15 cellular contexts compared by ENCODE assay signal in genomic region chr17:11178576-11178975, GRCh38.
DNase-seq lines count a peak whose midpoint lies in the region; ATAC-seq, FAIRE-seq and TF ChIP-seq lines count a peak whose summit lies in the region.
"Had no signal": no experiment of that assay in that cellular context is flagged by ENCODE, and none has a peak within 500 bp of the region (broad histone marks: within the 10 kb centered on the region; RNA-seq: fewer than 3 reads in every experiment).

No MANE protein-coding gene starts in this region.

- no peaks in the 10 kb centered on the region for H3F3A ChIP-seq in SK-N-SH (replicated peaks; ENCODE audit: insufficient read depth)

- DNase-seq in SK-N-SH (peak; percentile 50), left kidney (ENCODE audit: low read depth, low spot score) (peak; percentile 28), GM12891 (ENCODE audit: insufficient read length, low spot score) (no peak), NCI-H2081 (lab: John Stamatoyannopoulos, UW) (no peak)
- DNase-seq: CD8-positive, alpha-beta memory T cell; DND-41; GDM1 had no signal

- H3K9ac ChIP-seq in SK-N-SH: no peak overlapping the region

- no peak overlapping the region for H3K4me2 ChIP-seq in SK-N-SH

- no peaks in the 10 kb centered on the region for H3K36me3 ChIP-seq in SK-N-SH (replicated peaks in 1 of 2; ENCODE audit: control insufficient read depth in 1 of 2, insufficient read depth in 2 of 2, low read length in 1 of 2)

- no peaks in the 10 kb centered on the region for H3K9me3 ChIP-seq in SK-N-SH

- H3K4me3 ChIP-seq in SK-N-SH (ENCODE audit: low read depth in 2 of 2, low read length in 1 of 2): no peak overlapping the region

- H3K9me2 ChIP-seq in SK-N-SH: no peaks in the 10 kb centered on the region

- no peak; a peak in 1 of 4 replicates for TF ChIP-seq EP300 in SK-N-SH (IDR thresholded peaks at IDR 0.05; ENCODE audit: borderline replicate concordance in 1 of 2, low read depth in 1 of 2, low read length in 1 of 2)

- CTCF ChIA-PET in SK-N-SH (lab: Yijun Ruan, JAX): interaction anchor here (0.8 kb wide), 1 partner anchor 34 kb away, joined by 3 read pairs; no protein-coding TSS in a partner anchor

- no peak for TF ChIP-seq POLR2A in GM12891 (IDR thresholded peaks at IDR 0.05; ENCODE audit: low read depth, low read length)

- no peaks in the 10 kb centered on the region for H4K20me1 ChIP-seq in SK-N-SH (ENCODE audit: insufficient read depth)

- H3K79me2 ChIP-seq in SK-N-SH (ENCODE audit: insufficient read depth): no peaks in the 10 kb centered on the region

- TF ChIP-seq CTCF in SK-N-SH (IDR thresholded peaks at IDR 0.05): no peak
- no peak for TF ChIP-seq CTCF in VCaP (conservative IDR thresholded peaks at IDR 0.05)

- H3K27ac ChIP-seq in SK-N-SH (ENCODE audit: low read depth in 2 of 2, low read length in 1 of 2): no peak overlapping the region; a peak in 1 of 4 replicates
- peak overlapping the region; percentile 80 for H3K27ac ChIP-seq in VCaP
- H3K27ac ChIP-seq: 22Rv1, HL-60 had no signal

- H3K27me3 ChIP-seq in SK-N-SH (ENCODE audit: insufficient read depth): no peaks in the 10 kb centered on the region

- no peak overlapping the region for H2AFZ ChIP-seq in SK-N-SH (ENCODE audit: low read depth)

- TF ChIP-seq RAD21 in SK-N-SH (IDR thresholded peaks at IDR 0.05; ENCODE audit: low read length): no peak

- 7% methylated on average over 3 of the region's 3 CpGs for whole genome bisulfite sequencing in SK-N-SH (ENCODE audit: low lambda C conversion rate)

- no peak for FAIRE-seq in GM12891 (lab: Jason Lieb, UNC)
- FAIRE-seq: H54 had no signal

- peaks cover 0 to 6% of the 10 kb centered on the region in 2 experiments; a peak in 2 of 4 replicates for H3K4me1 ChIP-seq in SK-N-SH (ENCODE audit: control insufficient read depth in 1 of 2, insufficient read depth in 2 of 2, low read depth in 1 of 2, low read length in 1 of 2)

- ATAC-seq in SK-N-SH treated with all-trans-retinoic acid at 6 μM for 48 hours: no peak
- ATAC-seq in GM21576 (IDR thresholded peaks at IDR 0.05; ENCODE audit: unreplicated experiment): no peak
- no peak for ATAC-seq in GM18498 (IDR thresholded peaks at IDR 0.05; ENCODE audit: unreplicated experiment)
- ATAC-seq: HCT116 had no signal

- POLR2A ChIA-PET in SK-N-SH (lab: Yijun Ruan, JAX): no interaction called here

TF ChIP-seq in SK-N-SH, 30 proteins besides CTCF, POLR2A, EP300 and RAD21:
- TF ChIP-seq GABPA (IDR thresholded peaks at IDR 0.05; ENCODE audit: low read depth): no peak
- peak; percentile 16; the same call in 1 of the 2 replicates for TF ChIP-seq GATA2 (CRISPR knock-in tag; IDR thresholded peaks at IDR 0.05)
TF ChIP-seq in SK-N-SH: peak in this region for 1.

TF ChIP-seq in SK-N-SH treated with all-trans-retinoic acid at 6 μM for 48 hours, 23 proteins besides CTCF, POLR2A, EP300 and RAD21 (continues in another document):
- TF ChIP-seq ZNF8 (CRISPR knock-in tag; IDR thresholded peaks at IDR 0.05) (no peak), ZFP3 (CRISPR knock-in tag; IDR thresholded peaks at IDR 0.05) (no peak), ZFP30 (CRISPR knock-in tag; IDR thresholded peaks at IDR 0.05) (no peak), SNAI2 (CRISPR knock-in tag; IDR thresholded peaks at IDR 0.05) (no peak), POU6F1 (CRISPR knock-in tag; IDR thresholded peaks at IDR 0.05; ENCODE audit: borderline replicate concordance, low read depth) (no peak), ISL1 (CRISPR knock-in tag; IDR thresholded peaks at IDR 0.05) (no peak), ESRRG (CRISPR knock-in tag; IDR thresholded peaks at IDR 0.05) (no peak), CSDC2 (CRISPR knock-in tag; IDR thresholded peaks at IDR 0.05) (no peak), CREB5 (CRISPR knock-in tag; IDR thresholded peaks at IDR 0.05; ENCODE audit: low read depth) (no peak)

TF ChIP-seq in GM12891, 5 proteins besides CTCF, POLR2A, EP300 and RAD21:
- TF ChIP-seq PAX5 (IDR thresholded peaks at IDR 0.05; ENCODE audit: insufficient read depth, low read length, severe bottlenecking) (no peak), TAF1 (IDR thresholded peaks at IDR 0.05; ENCODE audit: low read depth, low read length) (no peak), SPI1 (IDR thresholded peaks at IDR 0.05; ENCODE audit: low read depth, low read length) (no peak), POLR2AphosphoS5 (IDR thresholded peaks at IDR 0.05; ENCODE audit: low read depth, low read length) (no peak), POU2F2 (IDR thresholded peaks at IDR 0.05; ENCODE audit: low read depth, low read length) (no peak)

Comparison
In these comparisons a context has a peak if more than half of its experiments do, and no peak if none do; other contexts are left out.
1. DNase-seq: peak in SK-N-SH (single experiment) and left kidney (single experiment); none in GM12891 (single experiment) and NCI-H2081 (0 of 2).